Comparison of ENCODE assay signal across 14 cellular contexts in the genomic region with DNA sequence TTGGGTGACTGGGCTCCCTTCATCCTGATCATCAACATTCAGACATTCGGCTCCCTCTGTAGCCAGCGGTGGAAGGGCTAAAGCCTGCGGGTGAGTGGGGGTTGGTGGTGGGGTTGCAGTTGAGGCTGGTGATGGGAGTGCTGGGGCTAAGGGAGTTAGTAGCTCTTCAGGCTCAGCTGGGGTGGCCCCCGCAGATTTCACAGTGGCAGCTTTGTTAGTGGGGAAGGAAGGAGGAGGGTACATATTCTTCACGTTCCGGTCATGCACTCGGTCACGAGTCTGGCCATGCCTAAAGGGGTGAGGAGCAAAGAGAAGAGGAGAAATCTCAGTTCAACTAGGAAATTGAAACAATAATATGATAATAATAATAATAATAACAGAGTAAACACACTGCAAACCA.
"Had no signal": no experiment of that assay in that cellular context is flagged by ENCODE, and none has a peak within 500 bp of the region (broad histone marks: within the 10 kb centered on the region; RNA-seq: fewer than 3 reads in every experiment).

No MANE protein-coding gene starts in this region.

- H3K27me3 Mint-ChIP-seq: stimulated activated memory B cell treated with anti-CD40 and anti-IgM and Interleukin-4, amounts not matched to agents 10 μg/mL and 1 μg/mL and 100 μg/mL, for 72 hours had no signal

- ATAC-seq: foreskin keratinocyte; lower lobe of right lung; stimulated activated memory B cell treated with anti-CD40 and anti-IgM and Interleukin-4, amounts not matched to agents 10 μg/mL and 1 μg/mL and 100 μg/mL, for 72 hours had no signal

- H3K4me3 ChIP-seq: colonic mucosa, heart left ventricle, lower lobe of right lung, pancreas had no signal

- H3K9me3 Mint-ChIP-seq: immature natural killer cell; stimulated activated memory B cell treated with anti-CD40 and anti-IgM and Interleukin-4, amounts not matched to agents 10 μg/mL and 1 μg/mL and 100 μg/mL, for 72 hours had no signal

- DNase-seq: activated CD4-positive, CD25-positive, alpha-beta regulatory T cell treated with anti-CD3 and anti-CD28 coated beads, Interleukin-2, amount 50 U/mL, for 72 hours; activated naive CD4-positive, alpha-beta T cell treated with anti-CD3 and anti-CD28 coated beads, Interleukin-2, amount 50 U/mL, for 16 hours; activated T-cell treated with anti-CD3 and anti-CD28 coated beads, Interleukin-2, amount 50 U/mL, for 1 hour; colonic mucosa; foreskin keratinocyte; heart left ventricle; immature natural killer cell; left cardiac atrium; lower lobe of right lung; pancreas; retina; T-helper 1 cell; trophoblast cell had no signal

- H3K4me3 Mint-ChIP-seq: immature natural killer cell; stimulated activated memory B cell treated with anti-CD40 and anti-IgM and Interleukin-4, amounts not matched to agents 10 μg/mL and 1 μg/mL and 100 μg/mL, for 72 hours had no signal

- H3K4me1 ChIP-seq: colonic mucosa, foreskin keratinocyte, pancreas had no signal

- H3K27ac ChIP-seq: colonic mucosa, foreskin keratinocyte, heart left ventricle, lower lobe of right lung, pancreas had no signal

- H3K27me3 ChIP-seq: colonic mucosa, foreskin keratinocyte, heart left ventricle, pancreas had no signal
